Comparison of ENCODE assay signal across 1 cellular context in genomic region chr3:129558772-129559564, GRCh38.
TF ChIP-seq lines count a peak whose summit lies in the region.

No MANE protein-coding gene starts in this region.

TF ChIP-seq in H1, 55 proteins besides CTCF, POLR2A, EP300 and RAD21:
- peak; percentile 70; the same call in 1 of the 2 replicates for TF ChIP-seq KDM1A (IDR thresholded peaks at IDR 0.05; ENCODE audit: borderline replicate concordance, low read length)
- TF ChIP-seq SP4 (IDR thresholded peaks at IDR 0.05; ENCODE audit: low read length) = no peak
